ENCODE assay signal across 8 cellular contexts in genomic region chr9:65386699-65387098, GRCh38.
DNase-seq lines count a peak whose midpoint lies in the region; ATAC-seq and TF ChIP-seq lines count a peak whose summit lies in the region.
"Not testable (repeated sequence)": the region's sequence is repeated elsewhere in the genome, so short reads cannot be mapped to it uniquely, and the experiment has no call there.

No MANE protein-coding gene starts in this region.

- ATAC-seq in HG02610 (IDR thresholded peaks at IDR 0.05; ENCODE audit: unreplicated experiment), result peak; percentile 65

- not testable (repeated sequence) for H3K79me2 ChIP-seq in OCI-LY7 (ENCODE audit: insufficient read depth, low read depth, low read length)

- TF ChIP-seq CTCF in OCI-LY7 (conservative IDR thresholded peaks at IDR 0.05; ENCODE audit: low read length); retinal pigment epithelial cell (conservative IDR thresholded peaks at IDR 0.05; ENCODE audit: low read depth, low read length): not testable (repeated sequence)

- POLR2A ChIA-PET in OCI-LY7 (lab: Charles Lee), result not testable (repeated sequence)

- H3K4me3 ChIP-seq in OCI-LY7 (ENCODE audit: low read depth, low read length, poor library complexity, severe bottlenecking), result peak overlapping the region; percentile 65
- H3K4me3 ChIP-seq in ectodermal cell (ENCODE audit: insufficient read depth, low read depth, low read length), result peak overlapping the region; percentile 31
- peak overlapping the region; percentile 49 for H3K4me3 ChIP-seq in retinal pigment epithelial cell (ENCODE audit: low read length)

- not testable (repeated sequence) for H3K36me3 ChIP-seq in OCI-LY7 (ENCODE audit: insufficient read depth, low read length); ectodermal cell (ENCODE audit: control insufficient read depth, insufficient read depth, low read length)

- intact Hi-C loops in OCI-LY7 (cut with micrococcal nuclease; ENCODE audit: unreplicated experiment), result not testable (repeated sequence)

- not testable (repeated sequence) for H3K4me1 ChIP-seq in OCI-LY7 (ENCODE audit: insufficient read depth, low read length, poor library complexity, severe bottlenecking); ectodermal cell (ENCODE audit: control insufficient read depth, insufficient read depth, low read length)

- H3K9me2 ChIP-seq in OCI-LY7 (ENCODE audit: insufficient read depth, low read length), result not testable (repeated sequence)

- not testable (repeated sequence) for H3K9me3 ChIP-seq in OCI-LY7 (ENCODE audit: low read length); ectodermal cell (ENCODE audit: control insufficient read depth, low read length)

- peak; percentile 78 for DNase-seq in EL
- DNase-seq in OCI-LY7 (ENCODE audit: low spot score), result peak; percentile 79
- peak; percentile 56 for DNase-seq in activated T-cell treated with anti-CD3 and anti-CD28 coated beads for 4 hours
- DNase-seq in kidney tubule cell (ENCODE audit: low spot score), result peak; percentile 88
- DNase-seq in retinal pigment epithelial cell (ENCODE audit: low read depth), result peak; percentile 32
- peak; percentile 64 for DNase-seq in stromal cell of bone marrow (ENCODE audit: low read depth)

- H3K27ac ChIP-seq in OCI-LY7 (ENCODE audit: low read depth, low read length, poor library complexity, severe bottlenecking); ectodermal cell (ENCODE audit: insufficient read depth, low read depth, low read length, poor library complexity, severe bottlenecking): not testable (repeated sequence)

- H3K27me3 ChIP-seq in ectodermal cell (ENCODE audit: control insufficient read depth, insufficient read depth, low read length, poor library complexity, severe bottlenecking), result not testable (repeated sequence)

- H4K20me1 ChIP-seq in OCI-LY7 (ENCODE audit: insufficient read depth, low read length), result not testable (repeated sequence)

- H2AFZ ChIP-seq in OCI-LY7 (ENCODE audit: low read length), result not testable (repeated sequence)

- H3K4me2 ChIP-seq in OCI-LY7 (ENCODE audit: low read length), result peak overlapping the region; percentile 47

- TSS peak; percentile 95 for BruUV-seq in OCI-LY7 (replicated peaks; lab: Mats Ljungman, UMichigan)

- CTCF ChIA-PET in OCI-LY7 (lab: Charles Lee; ENCODE audit: unreplicated experiment), result not testable (repeated sequence)

- WGBS in ectodermal cell, 2 experiments, result 83 to 86% methylated on average over 28 of the region's 28 CpGs

Comparison
In these comparisons a context has a peak if more than half of its experiments do, and no peak if none do; other contexts are left out.
1. DNase-seq: peak in every context shown above with its lines; median percentile 88 in kidney tubule cell; 79 in OCI-LY7; 78 in EL; 64 in stromal cell of bone marrow; 56 in activated T-cell treated with anti-CD3 and anti-CD28 coated beads for 4 hours; 32 in retinal pigment epithelial cell.